In genomic region chr10:47054936-47055335, GRCh38 we compare ENCODE assay signal across 26 cellular contexts.
"Had no signal": no experiment of that assay in that cellular context is flagged by ENCODE, and none has a peak within 500 bp of the region (broad histone marks: within the 10 kb centered on the region; RNA-seq: fewer than 3 reads in every experiment).

No MANE protein-coding gene starts in this region.

- H3K36me3 ChIP-seq: neutrophil, ovary, right lobe of liver, sigmoid colon, thoracic aorta, thyroid gland, tibial nerve, upper lobe of left lung, vagina had no signal

- H3K27me3 ChIP-seq: neutrophil, ovary, right lobe of liver, sigmoid colon, thyroid gland, tibial nerve, upper lobe of left lung, vagina had no signal

- DNase-seq: naive thymus-derived CD4-positive, alpha-beta T cell; natural killer cell; nucleus accumbens; ovary; posterior cingulate gyrus; psoas muscle; right cardiac atrium; right lobe of liver; sigmoid colon; small intestine; stimulated activated CD4-positive, alpha-beta T cell treated with anti-CD3 and anti-CD28 coated beads, Interleukin-15, amount 100 ng/mL, for 24 hours; stimulated activated CD4-positive, alpha-beta T cell treated with anti-CD3 and anti-CD28 coated beads, Interleukin-2, amount 100 ng/mL, for 24 hours; stimulated activated CD4-positive, alpha-beta T cell treated with anti-CD3 and anti-CD28 coated beads, Interleukin-2, amount 100 ng/mL, for 48 hours; stimulated activated CD4-positive, alpha-beta T cell treated with anti-CD3 and anti-CD28 coated beads, Interleukin-4, amount 100 ng/mL, for 24 hours; stimulated activated naive CD4-positive, alpha-beta T cell; stimulated activated naive CD8-positive, alpha-beta T cell treated with anti-CD3 and anti-CD28 coated beads, Interleukin-15, amount 100 ng/mL, for 72 hours; stimulated activated naive CD8-positive, alpha-beta T cell treated with anti-CD3 and anti-CD28 coated beads, Interleukin-15, Interleukin-2, amounts not matched to agents 100 U/mL and 50 U/mL, for 24 hours; thyroid gland; trophoblast cell; upper lobe of left lung had no signal

- ATAC-seq: naive thymus-derived CD4-positive, alpha-beta T cell; natural killer cell; psoas muscle; stimulated activated memory B cell treated with anti-CD40 and anti-IgM and Interleukin-4, amounts not matched to agents 10 μg/mL and 1 μg/mL and 100 μg/mL, for 72 hours; stimulated activated naive CD8-positive, alpha-beta T cell treated with anti-CD3 and anti-CD28 coated beads, Interleukin-15, amount 100 ng/mL, for 72 hours; stimulated activated naive CD8-positive, alpha-beta T cell treated with anti-CD3 and anti-CD28 coated beads, Interleukin-15, Interleukin-2, amounts not matched to agents 100 U/mL and 50 U/mL, for 24 hours had no signal

- H3K4me1 ChIP-seq: parathyroid adenoma, right lobe of liver, sigmoid colon, thyroid gland, upper lobe of left lung had no signal

- H3K9me3 ChIP-seq: neutrophil, ovary, psoas muscle, right lobe of liver, sigmoid colon, thoracic aorta, thyroid gland, tibial nerve, upper lobe of left lung, vagina had no signal

- H3K4me3 ChIP-seq: ovary, psoas muscle, right lobe of liver, sigmoid colon, thoracic aorta, thyroid gland, tibial nerve, upper lobe of left lung, vagina had no signal

- H3K27ac ChIP-seq: neutrophil, ovary, parathyroid adenoma, psoas muscle, right lobe of liver, sigmoid colon, thoracic aorta, thyroid gland, tibial nerve, upper lobe of left lung, vagina had no signal
